Comparison of ENCODE assay signal across 33 cellular contexts in genomic region chr2:154329510-154329909, GRCh38.
"Had no signal": no experiment of that assay in that cellular context is flagged by ENCODE, and none has a peak within 500 bp of the region (broad histone marks: within the 10 kb centered on the region; RNA-seq: fewer than 3 reads in every experiment).

No MANE protein-coding gene starts in this region.

- H3K4me2 ChIP-seq: KMS-11 had no signal

- H3K27ac ChIP-seq: KMS-11 had no signal

- H3K4me3 ChIP-seq: MG63 had no signal

- H3K9me3 ChIP-seq: MG63 had no signal

- DNase-seq: Karpas-422, Kasumi-1, MG63, MM.1S, NCI-H1048, NCI-H1092, NCI-H1092 treated with DMSO at 0.1 percent for 48 hours, NCI-H1105, NCI-H1105 treated with DMSO at 0.1 percent for 48 hours, NCI-H1417, NCI-H1417 treated with DMSO at 0.1 percent for 48 hours, NCI-H1436, NCI-H1436 treated with DMSO at 0.1 percent for 48 hours, NCI-H146, NCI-H1694, NCI-H1694 treated with DMSO at 0.1 percent for 48 hours, NCI-H187, NCI-H187 treated with DMSO at 0.1 percent for 48 hours, NCI-H1930, NCI-H2029, NCI-H2029 treated with DMSO at 0.1 percent for 48 hours, NCI-H2081, NCI-H2081 treated with DMSO at 0.1 percent for 48 hours, NCI-H2107, NCI-H2171, NCI-H2171 treated with DMSO at 0.1 percent for 48 hours, NCI-H2227 treated with DMSO at 0.1 percent for 48 hours, NCI-H226, NCI-H345, NCI-H446, NCI-H446 treated with DMSO at 0.1 percent for 48 hours, NCI-H510A had no signal

- H3K27me3 ChIP-seq: MG63 had no signal

- H3K36me3 ChIP-seq: MG63 had no signal
